15 cellular contexts compared by ENCODE assay signal in the genomic region with DNA sequence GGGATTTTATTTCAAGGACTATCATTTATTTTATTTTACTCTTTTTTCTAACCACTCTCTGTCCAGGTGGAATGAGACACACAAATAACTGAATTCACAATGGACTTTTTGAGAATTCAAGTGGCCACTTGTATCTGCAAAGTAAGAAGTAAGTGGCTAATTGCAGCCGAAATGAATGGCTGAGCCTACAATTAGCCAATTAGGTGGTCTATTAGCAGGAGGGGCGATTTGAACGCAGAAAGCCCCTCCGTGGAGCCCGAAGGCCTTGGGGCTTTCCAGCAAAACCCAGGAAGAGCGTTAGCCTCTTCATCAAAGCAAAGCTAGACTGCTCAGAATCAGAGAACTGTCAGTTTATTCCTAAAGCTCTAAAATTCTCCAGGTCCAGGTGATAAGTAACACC.
"Had no signal": no experiment of that assay in that cellular context is flagged by ENCODE, and none has a peak within 500 bp of the region (broad histone marks: within the 10 kb centered on the region; RNA-seq: fewer than 3 reads in every experiment).

No MANE protein-coding gene starts in this region.

- H3K27me3 Mint-ChIP-seq: stimulated activated naive CD8-positive, alpha-beta T cell treated with anti-CD3 and anti-CD28 coated beads, Interleukin-15, amount 100 ng/mL, for 72 hours had no signal

- H3K36me3 Mint-ChIP-seq: WTC11 had no signal

- H3K4me1 Mint-ChIP-seq: activated CD4-positive, alpha-beta memory T cell treated with anti-CD3 and anti-CD28 coated beads, Interleukin-2, amount 10 ng/mL, durations not matched to agents 7 days and 5 days; stimulated activated naive CD8-positive, alpha-beta T cell treated with anti-CD3 and anti-CD28 coated beads, Interleukin-15, amount 100 ng/mL, for 72 hours had no signal

- ATAC-seq: heart right ventricle; left colon; stimulated activated naive CD8-positive, alpha-beta T cell treated with anti-CD3 and anti-CD28 coated beads, Interleukin-15, amount 100 ng/mL, for 72 hours; upper lobe of right lung; WTC11 had no signal

- DNase-seq: activated CD4-positive, alpha-beta memory T cell treated with anti-CD3 and anti-CD28 coated beads, Interleukin-2, amount 10 ng/mL, durations not matched to agents 7 days and 5 days; activated CD4-positive, alpha-beta T cell treated with anti-CD3 and anti-CD28 coated beads for 4 hours; activated effector memory CD4-positive, alpha-beta T cell treated with Interleukin-2 at 50 U/mL for 16 hours; activated naive CD4-positive, alpha-beta T cell treated with anti-CD3 and anti-CD28 coated beads, Interleukin-2, amount 50 U/mL, for 16 hours; activated T-cell treated with anti-CD3 and anti-CD28 coated beads, Interleukin-2, amount 50 U/mL, for 24 hours; adrenal gland; dorsolateral prefrontal cortex; endodermal cell; heart right ventricle; left colon; ovary; stimulated activated naive CD8-positive, alpha-beta T cell treated with anti-CD3 and anti-CD28 coated beads, Interleukin-15, amount 100 ng/mL, for 72 hours; testis; upper lobe of right lung had no signal

- H3K27ac Mint-ChIP-seq: activated CD4-positive, alpha-beta memory T cell treated with anti-CD3 and anti-CD28 coated beads, Interleukin-2, amount 10 ng/mL, durations not matched to agents 7 days and 5 days; activated T-cell treated with anti-CD3 and anti-CD28 coated beads, Interleukin-2, amount 50 U/mL, for 24 hours; endodermal cell; stimulated activated naive CD8-positive, alpha-beta T cell treated with anti-CD3 and anti-CD28 coated beads, Interleukin-15, amount 100 ng/mL, for 72 hours; WTC11 had no signal

- H3K4me3 Mint-ChIP-seq: activated CD4-positive, alpha-beta memory T cell treated with anti-CD3 and anti-CD28 coated beads, Interleukin-2, amount 10 ng/mL, durations not matched to agents 7 days and 5 days; activated T-cell treated with anti-CD3 and anti-CD28 coated beads, Interleukin-2, amount 50 U/mL, for 24 hours; endodermal cell; stimulated activated naive CD8-positive, alpha-beta T cell treated with anti-CD3 and anti-CD28 coated beads, Interleukin-15, amount 100 ng/mL, for 72 hours; WTC11 had no signal

- H3K9me3 Mint-ChIP-seq: activated CD4-positive, alpha-beta memory T cell treated with anti-CD3 and anti-CD28 coated beads, Interleukin-2, amount 10 ng/mL, durations not matched to agents 7 days and 5 days; activated T-cell treated with anti-CD3 and anti-CD28 coated beads, Interleukin-2, amount 50 U/mL, for 24 hours; endodermal cell; stimulated activated naive CD8-positive, alpha-beta T cell treated with anti-CD3 and anti-CD28 coated beads, Interleukin-15, amount 100 ng/mL, for 72 hours; WTC11 had no signal
